1 cellular context compared by ENCODE assay signal in genomic region chr2:166180951-166181812, GRCh38.
TF ChIP-seq lines count a peak whose summit lies in the region.

No MANE protein-coding gene starts in this region.

TF ChIP-seq in GM23338, 12 proteins besides CTCF, POLR2A, EP300 and RAD21 (continued from another document):
- TF ChIP-seq, protein P1, sequence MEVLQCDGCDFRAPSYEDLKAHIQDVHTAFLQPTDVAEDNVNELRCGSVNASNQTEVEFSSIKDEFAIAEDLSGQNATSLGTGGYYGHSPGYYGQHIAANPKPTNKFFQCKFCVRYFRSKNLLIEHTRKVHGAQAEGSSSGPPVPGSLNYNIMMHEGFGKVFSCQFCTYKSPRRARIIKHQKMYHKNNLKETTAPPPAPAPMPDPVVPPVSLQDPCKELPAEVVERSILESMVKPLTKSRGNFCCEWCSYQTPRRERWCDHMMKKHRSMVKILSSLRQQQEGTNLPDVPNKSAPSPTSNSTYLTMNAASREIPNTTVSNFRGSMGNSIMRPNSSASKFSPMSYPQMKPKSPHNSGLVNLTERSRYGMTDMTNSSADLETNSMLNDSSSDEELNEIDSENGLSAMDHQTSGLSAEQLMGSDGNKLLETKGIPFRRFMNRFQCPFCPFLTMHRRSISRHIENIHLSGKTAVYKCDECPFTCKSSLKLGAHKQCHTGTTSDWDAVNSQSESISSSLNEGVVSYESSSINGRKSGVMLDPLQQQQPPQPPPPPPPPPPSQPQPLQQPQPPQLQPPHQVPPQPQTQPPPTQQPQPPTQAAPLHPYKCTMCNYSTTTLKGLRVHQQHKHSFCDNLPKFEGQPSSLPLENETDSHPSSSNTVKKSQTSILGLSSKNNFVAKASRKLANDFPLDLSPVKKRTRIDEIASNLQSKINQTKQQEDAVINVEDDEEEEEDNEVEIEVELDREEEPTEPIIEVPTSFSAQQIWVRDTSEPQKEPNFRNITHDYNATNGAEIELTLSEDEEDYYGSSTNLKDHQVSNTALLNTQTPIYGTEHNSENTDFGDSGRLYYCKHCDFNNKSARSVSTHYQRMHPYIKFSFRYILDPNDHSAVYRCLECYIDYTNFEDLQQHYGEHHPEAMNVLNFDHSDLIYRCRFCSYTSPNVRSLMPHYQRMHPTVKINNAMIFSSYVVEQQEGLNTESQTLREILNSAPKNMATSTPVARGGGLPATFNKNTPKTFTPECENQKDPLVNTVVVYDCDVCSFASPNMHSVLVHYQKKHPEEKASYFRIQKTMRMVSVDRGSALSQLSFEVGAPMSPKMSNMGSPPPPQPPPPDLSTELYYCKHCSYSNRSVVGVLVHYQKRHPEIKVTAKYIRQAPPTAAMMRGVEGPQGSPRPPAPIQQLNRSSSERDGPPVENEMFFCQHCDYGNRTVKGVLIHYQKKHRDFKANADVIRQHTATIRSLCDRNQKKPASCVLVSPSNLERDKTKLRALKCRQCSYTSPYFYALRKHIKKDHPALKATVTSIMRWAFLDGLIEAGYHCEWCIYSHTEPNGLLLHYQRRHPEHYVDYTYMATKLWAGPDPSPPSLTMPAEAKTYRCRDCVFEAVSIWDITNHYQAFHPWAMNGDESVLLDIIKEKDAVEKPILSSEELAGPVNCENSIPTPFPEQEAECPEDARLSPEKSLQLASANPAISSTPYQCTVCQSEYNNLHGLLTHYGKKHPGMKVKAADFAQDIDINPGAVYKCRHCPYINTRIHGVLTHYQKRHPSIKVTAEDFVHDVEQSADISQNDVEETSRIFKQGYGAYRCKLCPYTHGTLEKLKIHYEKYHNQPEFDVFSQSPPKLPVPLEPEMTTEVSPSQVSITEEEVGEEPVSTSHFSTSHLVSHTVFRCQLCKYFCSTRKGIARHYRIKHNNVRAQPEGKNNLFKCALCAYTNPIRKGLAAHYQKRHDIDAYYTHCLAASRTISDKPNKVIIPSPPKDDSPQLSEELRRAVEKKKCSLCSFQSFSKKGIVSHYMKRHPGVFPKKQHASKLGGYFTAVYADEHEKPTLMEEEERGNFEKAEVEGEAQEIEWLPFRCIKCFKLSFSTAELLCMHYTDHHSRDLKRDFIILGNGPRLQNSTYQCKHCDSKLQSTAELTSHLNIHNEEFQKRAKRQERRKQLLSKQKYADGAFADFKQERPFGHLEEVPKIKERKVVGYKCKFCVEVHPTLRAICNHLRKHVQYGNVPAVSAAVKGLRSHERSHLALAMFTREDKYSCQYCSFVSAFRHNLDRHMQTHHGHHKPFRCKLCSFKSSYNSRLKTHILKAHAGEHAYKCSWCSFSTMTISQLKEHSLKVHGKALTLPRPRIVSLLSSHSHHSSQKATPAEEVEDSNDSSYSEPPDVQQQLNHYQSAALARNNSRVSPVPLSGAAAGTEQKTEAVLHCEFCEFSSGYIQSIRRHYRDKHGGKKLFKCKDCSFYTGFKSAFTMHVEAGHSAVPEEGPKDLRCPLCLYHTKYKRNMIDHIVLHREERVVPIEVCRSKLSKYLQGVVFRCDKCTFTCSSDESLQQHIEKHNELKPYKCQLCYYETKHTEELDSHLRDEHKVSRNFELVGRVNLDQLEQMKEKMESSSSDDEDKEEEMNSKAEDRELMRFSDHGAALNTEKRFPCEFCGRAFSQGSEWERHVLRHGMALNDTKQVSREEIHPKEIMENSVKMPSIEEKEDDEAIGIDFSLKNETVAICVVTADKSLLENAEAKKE (CRISPR knock-in tag; IDR thresholded peaks at IDR 0.05): no peak
- no peak for TF ChIP-seq ETS1 (IDR thresholded peaks at IDR 0.05)
- TF ChIP-seq EZH2 (IDR thresholded peaks at IDR 0.05; ENCODE audit: low read depth, unreplicated experiment): no peak
- no peak for TF ChIP-seq ZNF114 (CRISPR knock-in tag; IDR thresholded peaks at IDR 0.05)
